In genomic region chr12:13128291-13129000, GRCh38 we compare ENCODE assay signal across 27 cellular contexts. TPM values are rescaled to one million over a fixed set of nuclear protein-coding genes. Genes with fewer than 3 reads are reported as not detected.
DNase-seq lines count a peak whose midpoint lies in the region; ATAC-seq and TF ChIP-seq lines count a peak whose summit lies in the region.
"Had no signal": no experiment of that assay in that cellular context is flagged by ENCODE, and none has a peak within 500 bp of the region (broad histone marks: within the 10 kb centered on the region; RNA-seq: fewer than 3 reads in every experiment).

No MANE protein-coding gene starts in this region.

- no peak overlapping the region for H2BK120ac ChIP-seq in trophoblast cell (ENCODE audit: insufficient read depth, low read length, poor library complexity)

- CTCF ChIA-PET in CD8-positive, alpha-beta T cell (lab: Charles Lee) = interaction anchor here (2.1 kb wide), 1 partner anchor 84 kb away, joined by 8 read pairs; no protein-coding TSS in a partner anchor

- H3F3A ChIP-seq in Loucy (ENCODE audit: low read depth) = no peaks in the 10 kb centered on the region; the same call in 1 of the 2 replicates

- H3K36me3 Mint-ChIP-seq in chondrocyte (ENCODE audit: low read depth) = no peaks in the 10 kb centered on the region
- H3K36me3 Mint-ChIP-seq in CD8-positive, alpha-beta T cell = no peaks in the 10 kb centered on the region

- H3K27ac ChIP-seq in trophoblast cell (ENCODE audit: low read depth, low read length) = peak overlapping the region; percentile 67
- H3K27ac ChIP-seq in CD8-positive, alpha-beta T cell (ENCODE audit: low read depth, low read length) = no peak overlapping the region
- H3K27ac ChIP-seq: ascending aorta, esophagus muscularis mucosa, thoracic aorta had no signal

- intact Hi-C loops in CD8-positive, alpha-beta T cell (cut with DNase I, micrococcal nuclease) = no loop called here

- H3K9me3 ChIP-seq in Loucy (ENCODE audit: insufficient read depth, low read depth, low read length) = no peaks in the 10 kb centered on the region
- no peaks in the 10 kb centered on the region for H3K9me3 ChIP-seq in trophoblast cell (ENCODE audit: insufficient read depth, low read depth, low read length)
- H3K9me3 ChIP-seq in CD8-positive, alpha-beta T cell (ENCODE audit: low read length) = no peaks in the 10 kb centered on the region
- H3K9me3 ChIP-seq: ascending aorta, esophagus muscularis mucosa, thoracic aorta had no signal

- no peak overlapping the region for H3K18ac ChIP-seq in trophoblast cell (ENCODE audit: low read length)

- H3K4me3 Mint-ChIP-seq in chondrocyte (ENCODE audit: unreplicated experiment) = no peak overlapping the region
- no peak overlapping the region for H3K4me3 Mint-ChIP-seq in CD8-positive, alpha-beta T cell
- H3K4me3 Mint-ChIP-seq: activated CD4-positive, alpha-beta T cell treated with anti-CD3 and anti-CD28 coated beads, Interleukin-2, amount 10 ng/mL, durations not matched to agents 7 days and 5 days; activated T-helper 1 cell treated with anti-CD3 and anti-CD28 coated beads, Interleukin-12 subunit alpha, Interleukin-12 subunit beta, Interleukin-2, Interleukin-4 antibody, amounts not matched to agents 30 ng/mL and 10 ng/mL and 1 ng/mL, durations not matched to agents 14 hours and 24 hours and 36 hours had no signal

- no peak overlapping the region for H3K4ac ChIP-seq in trophoblast cell (ENCODE audit: low read depth, low read length)

- no peaks in the 10 kb centered on the region for H4K20me1 ChIP-seq in Loucy (ENCODE audit: insufficient read depth, low read length, poor library complexity, severe bottlenecking)

- no peak overlapping the region for H4K8ac ChIP-seq in trophoblast cell (ENCODE audit: low read depth, low read length)

- H2AFZ ChIP-seq in Loucy (ENCODE audit: low read length) (0 out of 2 replicates have a peak overlapping the region, but pooled peaks have one; percentile 25), trophoblast cell (ENCODE audit: insufficient read depth, low read length, poor library complexity) (no peak overlapping the region)

- H2BK5ac ChIP-seq in trophoblast cell (ENCODE audit: low read depth, low read length, poor library complexity) = peak overlapping the region; percentile 57

- no peaks in the 10 kb centered on the region for H3K9me2 ChIP-seq in Loucy (replicated peaks; ENCODE audit: low read depth, low read length)

- H2BK12ac ChIP-seq in trophoblast cell (ENCODE audit: low read length) = no peak overlapping the region

- peaks cover 16% of the 10 kb centered on the region for H3K79me1 ChIP-seq in trophoblast cell (ENCODE audit: low read length)

- no peaks in the 10 kb centered on the region for H3K79me2 ChIP-seq in Loucy (ENCODE audit: insufficient read depth, low read length)
- H3K79me2 ChIP-seq in trophoblast cell (ENCODE audit: control insufficient read depth, insufficient read depth, low read length, poor library complexity) = no peaks in the 10 kb centered on the region

- H4K12ac ChIP-seq in trophoblast cell (ENCODE audit: low read depth, low read length) = no peak overlapping the region

- H3K27me3 ChIP-seq in Loucy (ENCODE audit: insufficient read depth, low read length, poor library complexity, severe bottlenecking) = no peaks in the 10 kb centered on the region
- H3K27me3 ChIP-seq in trophoblast cell (ENCODE audit: insufficient read depth, low read length) = no peaks in the 10 kb centered on the region
- H3K27me3 ChIP-seq in CD8-positive, alpha-beta T cell (ENCODE audit: insufficient read depth, low read length) = no peaks in the 10 kb centered on the region
- H3K27me3 ChIP-seq: ascending aorta, esophagus muscularis mucosa had no signal

- no peak for TF ChIP-seq CTCF in Loucy (conservative IDR thresholded peaks at IDR 0.05; ENCODE audit: low read length)
- no peak for TF ChIP-seq CTCF in chondrocyte (IDR thresholded peaks at IDR 0.05)
- no peak for TF ChIP-seq CTCF in CD8-positive, alpha-beta T cell (IDR thresholded peaks at IDR 0.05)

- H3K23ac ChIP-seq in trophoblast cell (ENCODE audit: low read length) = no peak overlapping the region

- H3K27me3 Mint-ChIP-seq in chondrocyte (ENCODE audit: low read depth) = no peaks in the 10 kb centered on the region
- H3K27me3 Mint-ChIP-seq in CD8-positive, alpha-beta T cell (ENCODE audit: low read depth) = peaks cover 6% of the 10 kb centered on the region

- peak; percentile 96 for DNase-seq in DMS114 treated with DMSO at 0.1 percent for 48 hours (lab: John Stamatoyannopoulos, UW; ENCODE audit: unreplicated experiment)
- DNase-seq in chondrocyte (ENCODE audit: low spot score) = no peak
- no peak for DNase-seq in trophoblast cell
- no peak for DNase-seq in NCI-H82 treated with DMSO at 0.1 percent for 48 hours (lab: John Stamatoyannopoulos, UW; ENCODE audit: unreplicated experiment)
- DNase-seq in activated CD4-positive, alpha-beta T cell treated with anti-CD3 and anti-CD28 coated beads, Interleukin-2, amount 50 U/mL, for 48 hours = no peak
- no peak for DNase-seq in CD8-positive, alpha-beta T cell
- DNase-seq: activated CD4-positive, alpha-beta T cell treated with anti-CD3 and anti-CD28 coated beads, Interleukin-2, amount 10 ng/mL, durations not matched to agents 7 days and 5 days; activated naive CD4-positive, alpha-beta T cell treated with anti-CD3 and anti-CD28 coated beads, Interleukin-2, amount 50 U/mL, for 16 hours; AML-193; effector CD8-positive, alpha-beta T cell; NCI-H1694; NCI-H2227 treated with DMSO at 0.1 percent for 48 hours; NCI-H748 treated with DMSO at 0.1 percent for 48 hours; occipital lobe; SIG-M5; stimulated activated CD4-positive, alpha-beta T cell treated with anti-CD3 and anti-CD28 coated beads, Interleukin-2, amount 100 ng/mL, for 48 hours; stimulated activated naive CD4-positive, alpha-beta T cell had no signal

- ATAC-seq in HG03442 (IDR thresholded peaks at IDR 0.05; ENCODE audit: unreplicated experiment) = no peak
- no peak for ATAC-seq in CD8-positive, alpha-beta T cell

- H3K36me3 ChIP-seq in Loucy (ENCODE audit: insufficient read depth, low read length) = no peaks in the 10 kb centered on the region
- H3K36me3 ChIP-seq in trophoblast cell (ENCODE audit: control insufficient read depth in 1 of 2, insufficient read depth in 2 of 2, low read length in 2 of 2) = no peaks in the 10 kb centered on the region
- no peaks in the 10 kb centered on the region for H3K36me3 ChIP-seq in CD8-positive, alpha-beta T cell (ENCODE audit: insufficient read depth, low read length)
- H3K36me3 ChIP-seq: ascending aorta, esophagus muscularis mucosa, thoracic aorta had no signal

- WGBS in trophoblast cell (ENCODE audit: extremely low coverage, insufficient coverage, insufficient read length) = no CpG with 5 or more reads among the region's 8 CpGs

- peak overlapping the region; percentile 63 for H4K91ac ChIP-seq in trophoblast cell (ENCODE audit: low read depth, low read length)

- H2AK5ac ChIP-seq in trophoblast cell (ENCODE audit: low read length) = no peak overlapping the region

- no peak overlapping the region for H3K4me2 ChIP-seq in Loucy (ENCODE audit: low read depth, low read length, poor library complexity, severe bottlenecking)
- no peak overlapping the region for H3K4me2 ChIP-seq in trophoblast cell (ENCODE audit: low read length)

- H3K9ac ChIP-seq in Loucy (ENCODE audit: low read depth, low read length, poor library complexity, severe bottlenecking) (no peak overlapping the region), trophoblast cell (ENCODE audit: low read length) (no peak overlapping the region)

- H3K27ac Mint-ChIP-seq in chondrocyte (ENCODE audit: unreplicated experiment) = peak overlapping the region; percentile 9
- no peak overlapping the region for H3K27ac Mint-ChIP-seq in CD8-positive, alpha-beta T cell
- H3K27ac Mint-ChIP-seq: activated CD4-positive, alpha-beta T cell treated with anti-CD3 and anti-CD28 coated beads, Interleukin-2, amount 10 ng/mL, durations not matched to agents 7 days and 5 days; activated T-helper 1 cell treated with anti-CD3 and anti-CD28 coated beads, Interleukin-12 subunit alpha, Interleukin-12 subunit beta, Interleukin-2, Interleukin-4 antibody, amounts not matched to agents 30 ng/mL and 10 ng/mL and 1 ng/mL, durations not matched to agents 14 hours and 24 hours and 36 hours had no signal

- H3K4me1 ChIP-seq in Loucy (ENCODE audit: insufficient read depth, low read length, poor library complexity, severe bottlenecking) = no peaks in the 10 kb centered on the region
- H3K4me1 ChIP-seq in trophoblast cell (ENCODE audit: control insufficient read depth in 1 of 2, insufficient read depth in 2 of 2, low read length in 2 of 2) = peaks cover 15 to 25% of the 10 kb centered on the region in 2 experiments
- no peaks in the 10 kb centered on the region for H3K4me1 ChIP-seq in CD8-positive, alpha-beta T cell (ENCODE audit: insufficient read depth, low read length)
- H3K4me1 ChIP-seq: ascending aorta, esophagus muscularis mucosa had no signal

- no peak overlapping the region for H3K14ac ChIP-seq in trophoblast cell (ENCODE audit: low read length)

- peaks cover 55% of the 10 kb centered on the region for H3K4me1 Mint-ChIP-seq in chondrocyte (ENCODE audit: low read depth)
- no peaks in the 10 kb centered on the region for H3K4me1 Mint-ChIP-seq in CD8-positive, alpha-beta T cell (ENCODE audit: low read depth)

- no peaks in the 10 kb centered on the region for H3K9me3 Mint-ChIP-seq in chondrocyte (ENCODE audit: low read depth)
- no peaks in the 10 kb centered on the region for H3K9me3 Mint-ChIP-seq in CD8-positive, alpha-beta T cell
- H3K9me3 Mint-ChIP-seq: activated CD4-positive, alpha-beta T cell treated with anti-CD3 and anti-CD28 coated beads, Interleukin-2, amount 10 ng/mL, durations not matched to agents 7 days and 5 days; activated T-helper 1 cell treated with anti-CD3 and anti-CD28 coated beads, Interleukin-12 subunit alpha, Interleukin-12 subunit beta, Interleukin-2, Interleukin-4 antibody, amounts not matched to agents 30 ng/mL and 10 ng/mL and 1 ng/mL, durations not matched to agents 14 hours and 24 hours and 36 hours had no signal

- POLR2A ChIA-PET in CD8-positive, alpha-beta T cell (lab: Charles Lee) = no interaction called here

- H3K4me3 ChIP-seq in Loucy (ENCODE audit: low read length, poor library complexity, severe bottlenecking) (no peak overlapping the region), trophoblast cell (ENCODE audit: low read depth, low read length) (no peak overlapping the region)
- no peak overlapping the region for H3K4me3 ChIP-seq in CD8-positive, alpha-beta T cell (ENCODE audit: low read depth, low read length)
- H3K4me3 ChIP-seq: ascending aorta, esophagus muscularis mucosa, thoracic aorta had no signal

RNA-seq across cellular contexts. Expression of gene GSG1, which starts 25.0 kb away (rescaled TPM):
- total RNA-seq in chondrocyte = 0.36 to 0.38 TPM in 2 of 3 replicates, not detected in the other
- 0.03 TPM in 1 of 2 replicates, not detected in the other for polyA plus RNA-seq in trophoblast cell (2013)
- not detected for total RNA-seq in CD8-positive, alpha-beta T cell
- total RNA-seq: activated CD4-positive, alpha-beta T cell treated with anti-CD3 and anti-CD28 coated beads, Interleukin-2, amount 10 ng/mL, durations not matched to agents 7 days and 5 days; activated T-helper 1 cell treated with anti-CD3 and anti-CD28 coated beads, Interleukin-12 subunit alpha, Interleukin-12 subunit beta, Interleukin-2, Interleukin-4 antibody, amounts not matched to agents 30 ng/mL and 10 ng/mL and 1 ng/mL, durations not matched to agents 14 hours and 24 hours and 36 hours; ascending aorta; Daoy; esophagus muscularis mucosa; glomerular endothelial cell; lung microvascular endothelial cell; occipital lobe; T-helper 1 cell treated with Interleukin-12 subunit alpha and Interleukin-12 subunit beta and Interleukin-4 antibody, amounts not matched to agents 30 ng/mL and 1 ng/mL, for 36 hours; thoracic aorta had no signal
